ENCODE assay signal across 9 cellular contexts in the genomic region with DNA sequence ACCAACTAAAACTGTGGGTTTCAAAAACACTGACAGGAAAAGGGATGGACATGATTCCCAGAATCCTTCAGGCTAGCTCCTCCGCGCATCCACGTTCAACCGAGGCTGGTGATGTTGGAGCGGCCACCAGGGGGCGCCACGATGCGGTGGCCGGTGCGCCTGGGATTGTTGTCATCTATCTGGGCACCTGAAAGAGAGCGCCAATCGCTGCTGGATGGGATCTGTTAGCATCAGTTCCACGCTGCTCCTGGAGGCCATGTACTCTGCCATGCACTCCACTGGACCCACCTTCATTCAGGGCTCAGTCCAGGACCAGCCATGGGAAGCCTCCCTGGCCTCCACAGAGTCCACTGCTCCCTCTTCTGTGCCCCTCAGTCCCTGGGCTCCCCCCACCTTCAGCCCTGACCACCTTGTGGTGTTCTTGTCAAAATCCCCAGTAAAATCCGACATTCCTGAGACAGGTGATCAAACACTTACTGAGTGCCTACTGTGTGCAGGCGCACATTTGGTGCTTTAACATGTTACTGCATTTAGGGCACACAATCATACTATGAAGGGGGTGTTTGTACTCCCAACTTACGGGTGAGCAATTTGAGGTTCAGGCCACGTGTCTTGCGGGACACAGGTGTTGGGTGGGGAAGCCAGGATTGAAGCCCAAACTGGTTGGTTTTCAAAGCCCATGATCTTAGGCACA.
DNase-seq lines count a peak whose midpoint lies in the region; ATAC-seq and TF ChIP-seq lines count a peak whose summit lies in the region.
"Had no signal": no experiment of that assay in that cellular context is flagged by ENCODE, and none has a peak within 500 bp of the region (broad histone marks: within the 10 kb centered on the region; RNA-seq: fewer than 3 reads in every experiment).

No MANE protein-coding gene starts in this region.

- H3K9me3 Mint-ChIP-seq in naive thymus-derived CD8-positive, alpha-beta T cell = no peaks in the 10 kb centered on the region

- peak; percentile 12 to 13 for DNase-seq in activated CD4-positive, alpha-beta T cell treated with anti-CD3 and anti-CD28 coated beads, Interleukin-2, amount 50 U/mL, for 48 hours
- DNase-seq in activated CD4-positive, alpha-beta T cell treated with anti-CD3 and anti-CD28 coated beads for 1 hour = no peak
- no peak for DNase-seq in epithelial cell of proximal tubule (ENCODE audit: low read depth)
- peak; percentile 59 for DNase-seq in retina
- DNase-seq in naive thymus-derived CD8-positive, alpha-beta T cell = no peak
- DNase-seq: DMS79 treated with DMSO at 0.1 percent for 48 hours had no signal

- TF ChIP-seq EP300 in Ishikawa (IDR thresholded peaks at IDR 0.05; ENCODE audit: borderline replicate concordance) = no peak

- H3K36me3 Mint-ChIP-seq in naive thymus-derived CD8-positive, alpha-beta T cell = no peaks in the 10 kb centered on the region

- POLR2A ChIA-PET in naive thymus-derived CD8-positive, alpha-beta T cell (lab: Charles Lee) = no interaction called here

- no peak overlapping the region for H3K4me3 Mint-ChIP-seq in naive thymus-derived CD8-positive, alpha-beta T cell

- no peak overlapping the region for H3K4me3 ChIP-seq in epithelial cell of proximal tubule (ENCODE audit: low read depth, low read length)

- peak; percentile 20; the same call in 1 of the 2 replicates for TF ChIP-seq RAD21 in Ishikawa (IDR thresholded peaks at IDR 0.05; ENCODE audit: low read depth)

- peak; percentile 77 for TF ChIP-seq CTCF in epithelial cell of proximal tubule (conservative IDR thresholded peaks at IDR 0.05; ENCODE audit: low read depth, low read length)

- H3K27ac Mint-ChIP-seq in naive thymus-derived CD8-positive, alpha-beta T cell = no peak overlapping the region

- H3K27me3 Mint-ChIP-seq in naive thymus-derived CD8-positive, alpha-beta T cell = peaks cover 0 to 10% (median 3%) of the 10 kb centered on the region in 5 donors

- H3K4me1 Mint-ChIP-seq in naive thymus-derived CD8-positive, alpha-beta T cell = peaks cover 1 to 6% (median 1%) of the 10 kb centered on the region in 4 donors

- ATAC-seq in naive thymus-derived CD8-positive, alpha-beta T cell = no peak
- ATAC-seq in HG02642 (IDR thresholded peaks at IDR 0.05; ENCODE audit: poor library complexity, unreplicated experiment) (no peak), HG03135 (IDR thresholded peaks at IDR 0.05; ENCODE audit: unreplicated experiment) (no peak)

TF ChIP-seq in Ishikawa, 13 proteins besides CTCF, POLR2A, EP300 and RAD21:
- TF ChIP-seq, protein P1, sequence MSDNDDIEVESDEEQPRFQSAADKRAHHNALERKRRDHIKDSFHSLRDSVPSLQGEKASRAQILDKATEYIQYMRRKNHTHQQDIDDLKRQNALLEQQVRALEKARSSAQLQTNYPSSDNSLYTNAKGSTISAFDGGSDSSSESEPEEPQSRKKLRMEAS (IDR thresholded peaks at IDR 0.05) = no peak
- no peak for TF ChIP-seq TEAD4 (IDR thresholded peaks at IDR 0.05)
- TF ChIP-seq CREB1 (IDR thresholded peaks at IDR 0.05; ENCODE audit: low read depth) = no peak
- TF ChIP-seq, protein P2, sequence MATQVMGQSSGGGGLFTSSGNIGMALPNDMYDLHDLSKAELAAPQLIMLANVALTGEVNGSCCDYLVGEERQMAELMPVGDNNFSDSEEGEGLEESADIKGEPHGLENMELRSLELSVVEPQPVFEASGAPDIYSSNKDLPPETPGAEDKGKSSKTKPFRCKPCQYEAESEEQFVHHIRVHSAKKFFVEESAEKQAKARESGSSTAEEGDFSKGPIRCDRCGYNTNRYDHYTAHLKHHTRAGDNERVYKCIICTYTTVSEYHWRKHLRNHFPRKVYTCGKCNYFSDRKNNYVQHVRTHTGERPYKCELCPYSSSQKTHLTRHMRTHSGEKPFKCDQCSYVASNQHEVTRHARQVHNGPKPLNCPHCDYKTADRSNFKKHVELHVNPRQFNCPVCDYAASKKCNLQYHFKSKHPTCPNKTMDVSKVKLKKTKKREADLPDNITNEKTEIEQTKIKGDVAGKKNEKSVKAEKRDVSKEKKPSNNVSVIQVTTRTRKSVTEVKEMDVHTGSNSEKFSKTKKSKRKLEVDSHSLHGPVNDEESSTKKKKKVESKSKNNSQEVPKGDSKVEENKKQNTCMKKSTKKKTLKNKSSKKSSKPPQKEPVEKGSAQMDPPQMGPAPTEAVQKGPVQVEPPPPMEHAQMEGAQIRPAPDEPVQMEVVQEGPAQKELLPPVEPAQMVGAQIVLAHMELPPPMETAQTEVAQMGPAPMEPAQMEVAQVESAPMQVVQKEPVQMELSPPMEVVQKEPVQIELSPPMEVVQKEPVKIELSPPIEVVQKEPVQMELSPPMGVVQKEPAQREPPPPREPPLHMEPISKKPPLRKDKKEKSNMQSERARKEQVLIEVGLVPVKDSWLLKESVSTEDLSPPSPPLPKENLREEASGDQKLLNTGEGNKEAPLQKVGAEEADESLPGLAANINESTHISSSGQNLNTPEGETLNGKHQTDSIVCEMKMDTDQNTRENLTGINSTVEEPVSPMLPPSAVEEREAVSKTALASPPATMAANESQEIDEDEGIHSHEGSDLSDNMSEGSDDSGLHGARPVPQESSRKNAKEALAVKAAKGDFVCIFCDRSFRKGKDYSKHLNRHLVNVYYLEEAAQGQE (IDR thresholded peaks at IDR 0.05; ENCODE audit: low read depth) = no peak

Comparison
In these comparisons a context has a peak if more than half of its experiments do, and no peak if none do; other contexts are left out.
1. DNase-seq: peak in activated CD4-positive, alpha-beta T cell treated with anti-CD3 and anti-CD28 coated beads, Interleukin-2, amount 50 U/mL, for 48 hours (2 of 2) and retina (single experiment); none in activated CD4-positive, alpha-beta T cell treated with anti-CD3 and anti-CD28 coated beads for 1 hour (single experiment), epithelial cell of proximal tubule (single experiment) and naive thymus-derived CD8-positive, alpha-beta T cell (0 of 10).